In genomic region chr1:87132664-87133000, GRCh38 we compare ENCODE assay signal across 10 cellular contexts.
A peak's percentile ranks its signal among the peaks of the same experiment; 100 is the strongest.
DNase-seq lines count a peak whose midpoint lies in the region; ATAC-seq and TF ChIP-seq lines count a peak whose summit lies in the region.
"Had no signal": no experiment of that assay in that cellular context is flagged by ENCODE, and none has a peak within 500 bp of the region (broad histone marks: within the 10 kb centered on the region; RNA-seq: fewer than 3 reads in every experiment).

No MANE protein-coding gene starts in this region.

- peaks cover 7% of the 10 kb centered on the region for H3K4me1 Mint-ChIP-seq in central memory CD8-positive, alpha-beta T cell
- H3K4me1 Mint-ChIP-seq in type B pancreatic cell (ENCODE audit: unreplicated experiment), result peaks cover 17% of the 10 kb centered on the region

- H2AFZ ChIP-seq in mammary epithelial cell (ENCODE audit: low read depth, low read length), result no peak overlapping the region

- DNase-seq in breast epithelium (ENCODE audit: low spot score in 2 of 2) (no peak), mammary epithelial cell (no peak), type B pancreatic cell (ENCODE audit: extremely low spot score, unreplicated experiment) (no peak), NCI-H2081 (lab: John Stamatoyannopoulos, UW) (no peak), NCI-H1092 treated with DMSO at 0.1 percent for 48 hours (lab: John Stamatoyannopoulos, UW) (no peak)
- no peak for DNase-seq in central memory CD8-positive, alpha-beta T cell (ENCODE audit: low spot score in 2 of 2)
- DNase-seq in activated effector memory CD4-positive, alpha-beta T cell treated with anti-CD3 and anti-CD28 coated beads, Interleukin-2, amount 50 U/mL, for 16 hours, result no peak
- DNase-seq: NCI-H524 had no signal

- no peak overlapping the region for H3K9ac ChIP-seq in mammary epithelial cell (ENCODE audit: insufficient read depth, low read length)
- H3K9ac ChIP-seq in mucosa of stomach (ENCODE audit: low read length), result peak overlapping the region; percentile 74
- H3K9ac ChIP-seq: neural progenitor cell had no signal

- peaks cover 1% of the 10 kb centered on the region for H3K36me3 Mint-ChIP-seq in central memory CD8-positive, alpha-beta T cell (ENCODE audit: insufficient read depth)
- H3K36me3 Mint-ChIP-seq in type B pancreatic cell, result no peaks in the 10 kb centered on the region
- H3K36me3 Mint-ChIP-seq: neural progenitor cell had no signal

- H3K9me3 Mint-ChIP-seq in central memory CD8-positive, alpha-beta T cell, result no peaks in the 10 kb centered on the region
- no peaks in the 10 kb centered on the region for H3K9me3 Mint-ChIP-seq in type B pancreatic cell
- H3K9me3 Mint-ChIP-seq: neural progenitor cell had no signal

- CTCF ChIA-PET in mammary epithelial cell (lab: Charles Lee; ENCODE audit: low non-redundant PET), result no interaction called here

- no peak overlapping the region for H3K27ac Mint-ChIP-seq in central memory CD8-positive, alpha-beta T cell (ENCODE audit: low read depth)
- no peak overlapping the region for H3K27ac Mint-ChIP-seq in type B pancreatic cell
- H3K27ac Mint-ChIP-seq: neural progenitor cell had no signal

- H3K36me3 ChIP-seq in breast epithelium (no peaks in the 10 kb centered on the region), mammary epithelial cell (ENCODE audit: insufficient read depth, low read length) (no peaks in the 10 kb centered on the region), mucosa of stomach (ENCODE audit: control insufficient read depth, insufficient read depth, low read length) (no peaks in the 10 kb centered on the region)
- H3K36me3 ChIP-seq: neural progenitor cell had no signal

- no peaks in the 10 kb centered on the region for H4K20me1 ChIP-seq in mammary epithelial cell (ENCODE audit: insufficient read depth, low read length)

- dilution Hi-C loops in mammary epithelial cell (cut with HindIII; ENCODE audit: low sequenced_read_pairs), result no loop called here

- H3K4me3 Mint-ChIP-seq in central memory CD8-positive, alpha-beta T cell, result peak overlapping the region; percentile 79
- H3K4me3 Mint-ChIP-seq in type B pancreatic cell, result peak overlapping the region; percentile 62
- H3K4me3 Mint-ChIP-seq: neural progenitor cell had no signal

- H3K27me3 Mint-ChIP-seq in central memory CD8-positive, alpha-beta T cell, result peaks cover 47% of the 10 kb centered on the region
- H3K27me3 Mint-ChIP-seq in type B pancreatic cell, result peaks cover 25% of the 10 kb centered on the region

- TF ChIP-seq CTCF in breast epithelium (IDR thresholded peaks at IDR 0.05) (no peak), mammary epithelial cell (conservative IDR thresholded peaks at IDR 0.05 in 1 of 2, IDR thresholded peaks at IDR 0.05 in 1 of 2; ENCODE audit: extremely low read depth in 1 of 2, insufficient read depth in 1 of 2, low read depth in 1 of 2, low read length in 2 of 2) (no peak), type B pancreatic cell (conservative IDR thresholded peaks at IDR 0.05) (no peak)

- H3K4me3 ChIP-seq in breast epithelium (peak overlapping the region; percentile 43 to 73 (median 48)), mammary epithelial cell (replicated peaks in 1 of 3; ENCODE audit: insufficient read depth in 1 of 3, low read depth in 2 of 3, low read length in 3 of 3) (no peak overlapping the region), mucosa of stomach (ENCODE audit: low read length) (no peak overlapping the region)

- peak overlapping the region; percentile 48 to 80 for H3K27ac ChIP-seq in breast epithelium
- no peak overlapping the region for H3K27ac ChIP-seq in mammary epithelial cell (ENCODE audit: insufficient read depth, low read depth, low read length)
- H3K27ac ChIP-seq: neural progenitor cell had no signal

- H3K79me2 ChIP-seq in mammary epithelial cell (ENCODE audit: insufficient read depth, low read length), result no peaks in the 10 kb centered on the region

- WGBS in mammary epithelial cell (ENCODE audit: low coverage, missing lambda C conversion rate), result 96% methylated on average over 5 of the region's 14 CpGs

- no peak for TF ChIP-seq POLR2A in breast epithelium (IDR thresholded peaks at IDR 0.05)

- BruUV-seq in mammary epithelial cell (replicated peaks; lab: Mats Ljungman, UMichigan), result no TSS peak

- in situ Hi-C loops in mammary epithelial cell (cut with MboI; ENCODE audit: low sequenced_read_pairs in 2 of 2), result loop anchor here in 1 of 2 donors (25.0 kb wide), 2 partner anchors 155 to 830 kb away; no protein-coding TSS in a partner anchor

- intact Hi-C loops in breast epithelium (cut with DNase I; ENCODE audit: low total_unique reads) (no loop called here), mammary epithelial cell (cut with micrococcal nuclease) (loop anchor here (5.0 kb wide), 1 partner anchor 95 kb away; no protein-coding TSS in a partner anchor)

- H3K9me3 ChIP-seq in breast epithelium, result no peaks in the 10 kb centered on the region
- no peaks in the 10 kb centered on the region for H3K9me3 ChIP-seq in mammary epithelial cell (replicated peaks; ENCODE audit: insufficient read depth, low read length)
- H3K9me3 ChIP-seq in mucosa of stomach (ENCODE audit: control insufficient read depth, low read length), result no peaks in the 10 kb centered on the region

- no peak overlapping the region for H3K4me2 ChIP-seq in mammary epithelial cell (ENCODE audit: insufficient read depth, low read depth, low read length)

- no peak for ATAC-seq in central memory CD8-positive, alpha-beta T cell (replicated peaks; ENCODE audit: extremely low read depth, poor library complexity, severe bottlenecking)

- H3K4me1 ChIP-seq in breast epithelium (no peaks in the 10 kb centered on the region), mammary epithelial cell (ENCODE audit: insufficient read depth, low read length) (peaks cover 23% of the 10 kb centered on the region), mucosa of stomach (ENCODE audit: control insufficient read depth, insufficient read depth, low read length) (peaks cover 11% of the 10 kb centered on the region)
- H3K4me1 ChIP-seq: neural progenitor cell had no signal

- H3K27me3 ChIP-seq in breast epithelium (no peaks in the 10 kb centered on the region), mammary epithelial cell (ENCODE audit: insufficient read depth, low read length) (no peaks in the 10 kb centered on the region), mucosa of stomach (ENCODE audit: control insufficient read depth, insufficient read depth, low read length) (peaks cover 6% of the 10 kb centered on the region)

Comparison
In these comparisons a context has a peak if more than half of its experiments do, and no peak if none do; other contexts are left out.
1. H3K4me3 ChIP-seq: peak in breast epithelium (3 of 3); none in mammary epithelial cell (0 of 3) and mucosa of stomach (single experiment).